In genomic region chr18:50163505-50163904, GRCh38 we compare ENCODE assay signal across 12 cellular contexts. TPM values are rescaled to one million over a fixed set of nuclear protein-coding genes. Genes with fewer than 3 reads are reported as not detected.
"Had no signal": no experiment of that assay in that cellular context is flagged by ENCODE, and none has a peak within 500 bp of the region (broad histone marks: within the 10 kb centered on the region; RNA-seq: fewer than 3 reads in every experiment).

No MANE protein-coding gene starts in this region.

- H3K4me3 ChIP-seq: colonic mucosa, gastrocnemius medialis, heart right ventricle, sigmoid colon had no signal

- H3K27ac ChIP-seq: colonic mucosa, gastrocnemius medialis, heart right ventricle, sigmoid colon had no signal

- H3K27me3 ChIP-seq: colonic mucosa had no signal

- H3K9me3 ChIP-seq: colonic mucosa, gastrocnemius medialis, heart right ventricle, sigmoid colon had no signal

- H3K4me1 ChIP-seq: gastrocnemius medialis, heart right ventricle, sigmoid colon had no signal

- DNase-seq: activated CD4-positive, alpha-beta T cell treated with anti-CD3 and anti-CD28 coated beads for 48 hours; activated CD8-positive, alpha-beta memory T cell treated with anti-CD3 and anti-CD28 coated beads for 24 hours; activated naive CD4-positive, alpha-beta T cell treated with anti-CD3 and anti-CD28 coated beads, Interleukin-2, amount 10 ng/mL, durations not matched to agents 7 days and 5 days; caudate nucleus; colonic mucosa; effector CD8-positive, alpha-beta T cell; gastrocnemius medialis; heart right ventricle; sigmoid colon; stimulated activated CD4-positive, alpha-beta T cell treated with anti-CD3 and anti-CD28 coated beads, Interleukin-2, amount 100 ng/mL, for 48 hours; stimulated activated naive CD8-positive, alpha-beta T cell treated with anti-CD3 and anti-CD28 coated beads, Interleukin-15, Interleukin-2, amounts not matched to agents 100 U/mL and 50 U/mL, for 24 hours had no signal

- H3K36me3 ChIP-seq: colonic mucosa, gastrocnemius medialis, heart right ventricle, sigmoid colon had no signal

RNA-seq across cellular contexts. Expression of gene MYO5B, which starts 31.4 kb away (rescaled TPM):
- total RNA-seq: osteocyte had no signal
